ENCODE assay signal across 9 cellular contexts in genomic region chr20:5171790-5172164, GRCh38. TPM values are rescaled to one million over a fixed set of nuclear protein-coding genes. Genes with fewer than 3 reads are reported as not detected.
DNase-seq lines count a peak whose midpoint lies in the region; ATAC-seq, FAIRE-seq and TF ChIP-seq lines count a peak whose summit lies in the region.
"Had no signal": no experiment of that assay in that cellular context is flagged by ENCODE, and none has a peak within 500 bp of the region (broad histone marks: within the 10 kb centered on the region; RNA-seq: fewer than 3 reads in every experiment).

No MANE protein-coding gene starts in this region.

- no peaks in the 10 kb centered on the region for H3K27me3 ChIP-seq in CD8-positive, alpha-beta memory T cell (ENCODE audit: insufficient read depth, low read length, poor library complexity, severe bottlenecking)
- H3K27me3 ChIP-seq in astrocyte (ENCODE audit: insufficient read depth, low read length) = no peaks in the 10 kb centered on the region
- H3K27me3 ChIP-seq: tibial nerve had no signal

- peak overlapping the region; percentile 3 to 83 (median 56) for H3K27ac Mint-ChIP-seq in CD8-positive, alpha-beta memory T cell
- H3K27ac Mint-ChIP-seq in astrocyte (ENCODE audit: unreplicated experiment) = no peak overlapping the region
- H3K27ac Mint-ChIP-seq in naive thymus-derived CD8-positive, alpha-beta T cell = peak overlapping the region; percentile 28 to 90 (median 78)

- H3K9ac ChIP-seq in astrocyte (ENCODE audit: low read length) = no peak overlapping the region

- H3K36me3 Mint-ChIP-seq in CD8-positive, alpha-beta memory T cell = peaks cover 0 to 59% (median 4%) of the 10 kb centered on the region in 3 donors
- H3K36me3 Mint-ChIP-seq in astrocyte (ENCODE audit: low read depth, unreplicated experiment) = peaks cover 6% of the 10 kb centered on the region
- peaks cover 0 to 39% (median 4%) of the 10 kb centered on the region in 3 donors for H3K36me3 Mint-ChIP-seq in naive thymus-derived CD8-positive, alpha-beta T cell

- H2AFZ ChIP-seq in astrocyte (ENCODE audit: low read depth, low read length) = no peak overlapping the region
- no peak overlapping the region for H2AFZ ChIP-seq in OCI-LY7 (ENCODE audit: low read length)

- H3K4me3 ChIP-seq in CD8-positive, alpha-beta memory T cell (ENCODE audit: low read length) = no peak overlapping the region
- H3K4me3 ChIP-seq in astrocyte (ENCODE audit: insufficient read depth, low read depth, low read length) = no peak overlapping the region
- H3K4me3 ChIP-seq in OCI-LY7 (ENCODE audit: low read depth, low read length, poor library complexity, severe bottlenecking) = no peak overlapping the region
- H3K4me3 ChIP-seq: tibial nerve had no signal

- H3K79me2 ChIP-seq in astrocyte (ENCODE audit: insufficient read depth, low read length) (peaks cover 44% of the 10 kb centered on the region), OCI-LY7 (ENCODE audit: insufficient read depth, low read depth, low read length) (no peaks in the 10 kb centered on the region)

- no TSS peak for BruUV-seq in OCI-LY7 (replicated peaks; lab: Mats Ljungman, UMichigan)

- POLR2A ChIA-PET in CD8-positive, alpha-beta memory T cell (lab: Charles Lee) = no interaction called here
- POLR2A ChIA-PET in naive thymus-derived CD8-positive, alpha-beta T cell (lab: Charles Lee) = no interaction called here
- POLR2A ChIA-PET in OCI-LY7 (lab: Charles Lee) = no interaction called here

- peaks cover 42 to 71% (median 51%) of the 10 kb centered on the region in 3 donors for H3K4me1 Mint-ChIP-seq in CD8-positive, alpha-beta memory T cell
- peaks cover 30% of the 10 kb centered on the region for H3K4me1 Mint-ChIP-seq in astrocyte (ENCODE audit: low read depth, unreplicated experiment)
- H3K4me1 Mint-ChIP-seq in naive thymus-derived CD8-positive, alpha-beta T cell = peaks cover 27 to 67% (median 51%) of the 10 kb centered on the region in 4 donors

- peaks cover 20% of the 10 kb centered on the region for H3K4me1 ChIP-seq in CD8-positive, alpha-beta memory T cell (ENCODE audit: insufficient read depth, low read length)
- H3K4me1 ChIP-seq in astrocyte (ENCODE audit: insufficient read depth, low read length) (peaks cover 21% of the 10 kb centered on the region), OCI-LY7 (ENCODE audit: insufficient read depth, low read length, poor library complexity, severe bottlenecking) (peaks cover 28% of the 10 kb centered on the region)

- intact Hi-C loops in OCI-LY7 (cut with micrococcal nuclease; ENCODE audit: unreplicated experiment) = no loop called here

- ATAC-seq in GM21786 (IDR thresholded peaks at IDR 0.05; ENCODE audit: unreplicated experiment) (peak; percentile 19), GM18868 (IDR thresholded peaks at IDR 0.05; ENCODE audit: unreplicated experiment) (no peak)
- ATAC-seq in naive thymus-derived CD8-positive, alpha-beta T cell = no peak

- H3K27ac ChIP-seq in CD8-positive, alpha-beta memory T cell (ENCODE audit: low read depth, low read length) = no peak overlapping the region
- no peak overlapping the region for H3K27ac ChIP-seq in astrocyte (ENCODE audit: low read depth, low read length)
- no peak overlapping the region for H3K27ac ChIP-seq in OCI-LY7 (ENCODE audit: low read depth, low read length, poor library complexity, severe bottlenecking)

- H3K4me2 ChIP-seq in astrocyte (ENCODE audit: low read length) (no peak overlapping the region), OCI-LY7 (ENCODE audit: low read length) (no peak overlapping the region)

- no peaks in the 10 kb centered on the region for H3K9me3 Mint-ChIP-seq in CD8-positive, alpha-beta memory T cell
- H3K9me3 Mint-ChIP-seq in astrocyte (ENCODE audit: unreplicated experiment) = no peaks in the 10 kb centered on the region
- no peaks in the 10 kb centered on the region for H3K9me3 Mint-ChIP-seq in naive thymus-derived CD8-positive, alpha-beta T cell

- peaks cover 6% of the 10 kb centered on the region for H3K36me3 ChIP-seq in CD8-positive, alpha-beta memory T cell (ENCODE audit: insufficient read depth, low read length)
- H3K36me3 ChIP-seq in astrocyte (ENCODE audit: insufficient read depth, low read length) (no peaks in the 10 kb centered on the region), OCI-LY7 (ENCODE audit: insufficient read depth, low read length) (peaks cover 19% of the 10 kb centered on the region; the same call in 1 of the 2 replicates)

- peaks cover 0 to 1% of the 10 kb centered on the region in 2 donors for H3K27me3 Mint-ChIP-seq in CD8-positive, alpha-beta memory T cell
- no peaks in the 10 kb centered on the region for H3K27me3 Mint-ChIP-seq in astrocyte (ENCODE audit: low read depth, unreplicated experiment)
- H3K27me3 Mint-ChIP-seq in naive thymus-derived CD8-positive, alpha-beta T cell = no peaks in the 10 kb centered on the region

- H3K9me2 ChIP-seq in OCI-LY7 (ENCODE audit: insufficient read depth, low read length) = no peaks in the 10 kb centered on the region

- peaks cover 59% of the 10 kb centered on the region for H4K20me1 ChIP-seq in astrocyte (ENCODE audit: insufficient read depth, low read length)
- no peaks in the 10 kb centered on the region for H4K20me1 ChIP-seq in OCI-LY7 (ENCODE audit: insufficient read depth, low read length)

- no peak overlapping the region for H3K4me3 Mint-ChIP-seq in CD8-positive, alpha-beta memory T cell
- H3K4me3 Mint-ChIP-seq in astrocyte (ENCODE audit: unreplicated experiment) = peak overlapping the region; percentile 13
- H3K4me3 Mint-ChIP-seq in naive thymus-derived CD8-positive, alpha-beta T cell = no peak overlapping the region

- DNase-seq in CD8-positive, alpha-beta memory T cell = no peak
- no peak for DNase-seq in astrocyte (ENCODE audit: low read depth)
- no peak for DNase-seq in naive thymus-derived CD8-positive, alpha-beta T cell
- no peak for DNase-seq in DMS53 (lab: John Stamatoyannopoulos, UW)
- no peak for DNase-seq in activated CD8-positive, alpha-beta memory T cell treated with anti-CD3 and anti-CD28 coated beads for 24 hours
- no peak for DNase-seq in OCI-LY7 (ENCODE audit: low spot score)

- H3K9me3 ChIP-seq in CD8-positive, alpha-beta memory T cell (ENCODE audit: low read length) = no peaks in the 10 kb centered on the region
- H3K9me3 ChIP-seq in astrocyte (ENCODE audit: insufficient read depth, low read depth, low read length) = no peaks in the 10 kb centered on the region
- H3K9me3 ChIP-seq in OCI-LY7 (ENCODE audit: low read length) = no peaks in the 10 kb centered on the region
- H3K9me3 ChIP-seq: tibial nerve had no signal

- TF ChIP-seq CTCF in astrocyte (IDR thresholded peaks at IDR 0.05; ENCODE audit: insufficient read depth, low read depth, low read length) (no peak), OCI-LY7 (conservative IDR thresholded peaks at IDR 0.05; ENCODE audit: low read length) (no peak)

- no peak for FAIRE-seq in astrocyte (lab: Jason Lieb, UNC)

- CTCF ChIA-PET in CD8-positive, alpha-beta memory T cell (lab: Charles Lee) = no interaction called here
- CTCF ChIA-PET in OCI-LY7 (lab: Charles Lee; ENCODE audit: unreplicated experiment) = no interaction called here

RNA-seq across cellular contexts. Expression of gene CDS2, which starts 45.0 kb away (rescaled TPM):
- 10 to 100 TPM; 55.3 to 57.3 TPM for total RNA-seq in CD8-positive, alpha-beta memory T cell
- polyA plus RNA-seq in CD8-positive, alpha-beta memory T cell = 48.3 TPM
- total RNA-seq in astrocyte (46.3 and 53.9 TPM in 2 replicates), OCI-LY7 (2022) (42.8 and 46.1 TPM in 2 replicates)
- 10 to 100 TPM; 56.8 to 60.7 TPM for total RNA-seq in naive thymus-derived CD8-positive, alpha-beta T cell
- polyA plus RNA-seq in naive thymus-derived CD8-positive, alpha-beta T cell = 10 to 100 TPM; 32.3 to 47.3 (median 39.7) TPM
- 16.5 and 16.6 TPM in 2 replicates for total RNA-seq in OCI-LY7 (2014; rRNA removed; shearing (Covaris generic))

RNA-seq across cellular contexts. Expression of gene PCNA, which starts 52.0 kb away (rescaled TPM):
- total RNA-seq in CD8-positive, alpha-beta memory T cell = 100 to 1,000 TPM; 654 to 662 TPM
- 58.4 TPM for polyA plus RNA-seq in CD8-positive, alpha-beta memory T cell
- total RNA-seq in astrocyte (73.0 and 77.6 TPM in 2 replicates), OCI-LY7 (2022) (470 and 513 TPM in 2 replicates)
- total RNA-seq in naive thymus-derived CD8-positive, alpha-beta T cell = 10 to 100 TPM; 39.4 to 44.3 TPM
- 10 to 100 TPM; 41.8 to 57.1 (median 44.6) TPM for polyA plus RNA-seq in naive thymus-derived CD8-positive, alpha-beta T cell
- total RNA-seq in OCI-LY7 (2014; rRNA removed; shearing (Covaris generic)) = 499 and 567 TPM in 2 replicates

RNA-seq across cellular contexts. Expression of gene TMEM230, which starts 58.9 kb away (rescaled TPM):
- 10 to 100 TPM; 86.4 to 87.8 TPM for total RNA-seq in CD8-positive, alpha-beta memory T cell
- polyA plus RNA-seq in CD8-positive, alpha-beta memory T cell = 250 TPM
- total RNA-seq in astrocyte (82.6 and 95.6 TPM in 2 replicates), OCI-LY7 (2022) (81.1 and 90.5 TPM in 2 replicates)
- 10 to 100 TPM; 67.2 to 69.6 TPM for total RNA-seq in naive thymus-derived CD8-positive, alpha-beta T cell
- polyA plus RNA-seq in naive thymus-derived CD8-positive, alpha-beta T cell = 100 to 1,000 TPM; 186 to 278 (median 253) TPM
- 114 and 138 TPM in 2 replicates for total RNA-seq in OCI-LY7 (2014; rRNA removed; shearing (Covaris generic))
